ENCODE assay signal across 8 cellular contexts in the genomic region with DNA sequence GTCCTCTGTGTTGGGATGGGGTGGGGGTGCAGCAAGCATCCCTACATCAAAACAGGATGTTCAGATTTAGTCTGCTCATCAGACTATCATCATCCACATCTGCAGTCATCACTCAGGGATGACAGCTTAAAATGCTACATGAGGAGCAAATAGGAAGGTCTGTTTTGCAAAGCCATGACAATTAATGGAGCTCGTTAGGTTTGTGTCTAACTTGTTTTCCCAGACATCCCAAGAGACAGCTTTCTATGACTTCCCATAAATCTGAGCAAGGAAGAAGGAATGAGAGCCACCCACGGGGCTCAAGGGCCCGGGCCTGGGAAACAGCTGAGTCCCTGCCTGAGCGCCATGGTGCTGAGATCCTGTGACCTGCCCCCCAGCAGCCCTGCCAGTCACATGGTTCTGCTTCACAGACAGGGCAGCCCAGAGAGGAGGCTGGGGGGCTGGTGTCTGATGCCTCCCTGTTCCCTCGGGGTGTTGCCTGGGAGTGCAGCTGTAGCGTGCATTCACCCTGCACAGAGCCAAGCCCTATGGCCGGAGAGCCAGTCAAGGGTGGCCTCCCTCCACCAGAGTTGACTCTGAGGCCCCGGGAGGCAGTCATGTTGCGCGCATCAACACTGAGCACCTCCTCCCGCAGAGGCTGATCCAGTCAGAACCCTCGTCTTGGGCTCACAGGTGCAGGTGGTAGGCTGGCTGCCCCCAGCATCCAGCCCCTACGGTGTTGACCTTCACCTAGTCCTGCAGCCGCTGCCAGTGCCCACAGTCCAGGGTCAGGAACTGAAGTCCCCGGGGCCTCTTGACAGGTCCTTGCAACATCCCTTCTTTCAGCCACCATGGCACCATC. TPM values are rescaled to one million over a fixed set of nuclear protein-coding genes. Genes with fewer than 3 reads are reported as not detected.
DNase-seq lines count a peak whose midpoint lies in the region; ATAC-seq and TF ChIP-seq lines count a peak whose summit lies in the region.
"Had no signal": no experiment of that assay in that cellular context is flagged by ENCODE, and none has a peak within 500 bp of the region (broad histone marks: within the 10 kb centered on the region; RNA-seq: fewer than 3 reads in every experiment).

No MANE protein-coding gene starts in this region.

- H3K4me3 ChIP-seq in RWPE2 (ENCODE audit: severe bottlenecking) (no peak overlapping the region), right atrium auricular region (no peak overlapping the region), Peyer's patch (no peak overlapping the region)
- H3K4me3 ChIP-seq in naive thymus-derived CD4-positive, alpha-beta T cell (ENCODE audit: low read length) = no peak overlapping the region

- ATAC-seq in RWPE2 (ENCODE audit: low read depth) = no peak
- no peak for ATAC-seq in naive thymus-derived CD4-positive, alpha-beta T cell

- H3K27ac ChIP-seq in RWPE2 (ENCODE audit: poor library complexity, severe bottlenecking) (peak overlapping the region; percentile 23), right atrium auricular region (peak overlapping the region; percentile 84 to 90), Peyer's patch (no peak overlapping the region)
- H3K27ac ChIP-seq in naive thymus-derived CD4-positive, alpha-beta T cell (ENCODE audit: low read depth, low read length) = no peak overlapping the region

- no peaks in the 10 kb centered on the region for H3K27me3 ChIP-seq in RWPE2 (ENCODE audit: insufficient read depth, poor library complexity, severe bottlenecking)
- H3K27me3 ChIP-seq in right atrium auricular region = no peaks in the 10 kb centered on the region
- no peaks in the 10 kb centered on the region for H3K27me3 ChIP-seq in naive thymus-derived CD4-positive, alpha-beta T cell (ENCODE audit: control insufficient read depth in 2 of 2, insufficient read depth in 2 of 2, low read length in 2 of 2)
- H3K27me3 ChIP-seq in Peyer's patch = no peaks in the 10 kb centered on the region

- intact Hi-C loops in naive thymus-derived CD4-positive, alpha-beta T cell (cut with micrococcal nuclease) = no loop called here

- TF ChIP-seq CTCF in RWPE2 (IDR thresholded peaks at IDR 0.05; ENCODE audit: poor library complexity, severe bottlenecking) (no peak), right atrium auricular region (IDR thresholded peaks at IDR 0.05) (no peak), Peyer's patch (IDR thresholded peaks at IDR 0.05) (no peak)

- H3K9me3 Mint-ChIP-seq in naive thymus-derived CD4-positive, alpha-beta T cell = no peaks in the 10 kb centered on the region

- CTCF ChIA-PET in naive thymus-derived CD4-positive, alpha-beta T cell (lab: Charles Lee) = interaction anchor here (0.7 kb wide), 2 partner anchors 181 to 1444 kb away, joined by 3 read pairs; no protein-coding TSS in a partner anchor

- DNase-seq in AG08395 (ENCODE audit: low spot score) (peak; percentile 41), RWPE2 (ENCODE audit: low spot score) (no peak), right atrium auricular region (ENCODE audit: low spot score) (no peak), Peyer's patch (no peak), activated gamma-delta T cell treated with Interleukin-2 at 50 U/mL for 16 hours (no peak)
- no peak for DNase-seq in naive thymus-derived CD4-positive, alpha-beta T cell
- DNase-seq: COR-L47, NCI-H2029 had no signal

- H3K36me3 ChIP-seq in RWPE2 (ENCODE audit: low read depth) (peaks cover 60% of the 10 kb centered on the region), right atrium auricular region (peaks cover 62% of the 10 kb centered on the region), Peyer's patch (peaks cover 0 to 79% (median 0%) of the 10 kb centered on the region in 3 donors)
- peaks cover 0 to 92% (median 24%) of the 10 kb centered on the region in 3 experiments for H3K36me3 ChIP-seq in naive thymus-derived CD4-positive, alpha-beta T cell (ENCODE audit: control insufficient read depth in 2 of 3, insufficient read depth in 3 of 3, low read length in 3 of 3)

- POLR2A ChIA-PET in naive thymus-derived CD4-positive, alpha-beta T cell (lab: Charles Lee) = no interaction called here

- peaks cover 0 to 37% (median 3%) of the 10 kb centered on the region in 7 donors for H3K4me1 Mint-ChIP-seq in naive thymus-derived CD4-positive, alpha-beta T cell

- peak overlapping the region in 1 of 9 donors; percentile 82 for H3K27ac Mint-ChIP-seq in naive thymus-derived CD4-positive, alpha-beta T cell

- H3K4me1 ChIP-seq in RWPE2 (ENCODE audit: insufficient read depth, poor library complexity, severe bottlenecking) = peaks cover 5% of the 10 kb centered on the region
- peaks cover 0 to 92% of the 10 kb centered on the region in 2 donors for H3K4me1 ChIP-seq in right atrium auricular region
- no peaks in the 10 kb centered on the region for H3K4me1 ChIP-seq in naive thymus-derived CD4-positive, alpha-beta T cell (ENCODE audit: control insufficient read depth in 2 of 2, insufficient read depth in 2 of 2, low read length in 2 of 2)
- peaks cover 0 to 6% (median 0%) of the 10 kb centered on the region in 4 donors for H3K4me1 ChIP-seq in Peyer's patch

- H3K27me3 Mint-ChIP-seq in naive thymus-derived CD4-positive, alpha-beta T cell = no peaks in the 10 kb centered on the region

- H3K36me3 Mint-ChIP-seq in naive thymus-derived CD4-positive, alpha-beta T cell = peaks cover 7 to 53% (median 18%) of the 10 kb centered on the region in 5 donors

- peak overlapping the region in 1 of 10 donors; percentile 45 for H3K4me3 Mint-ChIP-seq in naive thymus-derived CD4-positive, alpha-beta T cell

- H3K9me3 ChIP-seq in RWPE2 (ENCODE audit: severe bottlenecking) (no peaks in the 10 kb centered on the region), right atrium auricular region (no peaks in the 10 kb centered on the region), Peyer's patch (no peaks in the 10 kb centered on the region)
- H3K9me3 ChIP-seq in naive thymus-derived CD4-positive, alpha-beta T cell (ENCODE audit: control insufficient read depth in 2 of 3, low read length in 3 of 3) = no peaks in the 10 kb centered on the region

- TF ChIP-seq POLR2A in Peyer's patch (IDR thresholded peaks at IDR 0.05) = no peak

RNA-seq across cellular contexts. Expression of gene DERL3, which starts 12.1 kb away (rescaled TPM):
- 10 to 100 TPM in 1 of 2 donors, 1 to 10 TPM in 1; 4.0 to 10.6 TPM for total RNA-seq in right atrium auricular region
- 10 to 100 TPM in 1 of 5 experiments, 1 to 10 TPM in 4; 1.6 to 16.2 (median 6.5) TPM for total RNA-seq in naive thymus-derived CD4-positive, alpha-beta T cell
- polyA plus RNA-seq in naive thymus-derived CD4-positive, alpha-beta T cell = not detected
- 10 to 100 TPM in 1 of 4 donors, 1 to 10 TPM in 3; 1.1 to 17.3 (median 3.4) TPM for total RNA-seq in Peyer's patch

RNA-seq across cellular contexts. Expression of gene SLC2A11, which starts 30.9 kb away (rescaled TPM):
- 10 to 100 TPM; 10.6 to 15.5 TPM for total RNA-seq in right atrium auricular region
- 10 to 100 TPM; 10.5 to 29.7 (median 14.7) TPM for total RNA-seq in naive thymus-derived CD4-positive, alpha-beta T cell
- polyA plus RNA-seq in naive thymus-derived CD4-positive, alpha-beta T cell = 1 to 10 TPM; 5.9 to 8.3 TPM
- total RNA-seq in Peyer's patch = 10 to 100 TPM in 3 of 4 donors, 1 to 10 TPM in 1; 8.3 to 16.0 (median 14.8) TPM

RNA-seq across cellular contexts. Expression of gene SMARCB1, which starts 40.0 kb away (rescaled TPM):
- total RNA-seq in right atrium auricular region (10 to 100 TPM; 41.4 to 45.9 TPM), Peyer's patch (10 to 100 TPM; 45.7 to 94.9 (median 77.0) TPM)
- 10 to 100 TPM; 47.1 to 81.1 (median 54.2) TPM for total RNA-seq in naive thymus-derived CD4-positive, alpha-beta T cell
- 10 to 100 TPM; 37.0 to 49.8 TPM for polyA plus RNA-seq in naive thymus-derived CD4-positive, alpha-beta T cell

RNA-seq across cellular contexts. Expression of gene MMP11, which starts 54.1 kb away (rescaled TPM):
- total RNA-seq in right atrium auricular region (10 to 100 TPM in 1 of 2 donors, 1 to 10 TPM in 1; 2.2 to 12.3 TPM), Peyer's patch (10 to 100 TPM in 3 of 4 donors, 1 to 10 TPM in 1; 2.9 to 19.5 (median 13.7) TPM)
- 1 to 10 TPM in 4 of 5 experiments, not detected in 1; 2.0 to 4.0 (median 3.4) TPM for total RNA-seq in naive thymus-derived CD4-positive, alpha-beta T cell
- 1 to 10 TPM; 2.0 to 4.3 TPM for polyA plus RNA-seq in naive thymus-derived CD4-positive, alpha-beta T cell

RNA-seq across cellular contexts. Expression of gene CHCHD10, which starts 59.0 kb away (rescaled TPM):
- 100 to 1,000 TPM; 213 to 319 TPM for total RNA-seq in right atrium auricular region
- total RNA-seq in naive thymus-derived CD4-positive, alpha-beta T cell = 10 to 100 TPM; 38.2 to 56.1 (median 46.4) TPM
- 10 to 100 TPM; 25.6 to 32.8 TPM for polyA plus RNA-seq in naive thymus-derived CD4-positive, alpha-beta T cell
- total RNA-seq in Peyer's patch = 100 to 1,000 TPM; 112 to 219 (median 142) TPM

Comparison
In these comparisons a context has a peak if more than half of its experiments do, and no peak if none do; other contexts are left out.
1. H3K27ac ChIP-seq: peak in RWPE2 (single experiment) and right atrium auricular region (2 of 2); none in naive thymus-derived CD4-positive, alpha-beta T cell (single experiment) and Peyer's patch (0 of 4).